In genomic region chr4:8221476-8221875, GRCh38 we compare ENCODE assay signal across 12 cellular contexts. TPM values are rescaled to one million over a fixed set of nuclear protein-coding genes. Genes with fewer than 3 reads are reported as not detected.
A peak's percentile ranks its signal among the peaks of the same experiment; 100 is the strongest.
DNase-seq lines count a peak whose midpoint lies in the region; ATAC-seq and TF ChIP-seq lines count a peak whose summit lies in the region.
"Had no signal": no experiment of that assay in that cellular context is flagged by ENCODE, and none has a peak within 500 bp of the region (broad histone marks: within the 10 kb centered on the region; RNA-seq: fewer than 3 reads in every experiment).

No MANE protein-coding gene starts in this region.

- no peak for ATAC-seq in HG02798 (IDR thresholded peaks at IDR 0.05; ENCODE audit: poor library complexity, unreplicated experiment)

- H2BK12ac ChIP-seq in neuronal stem cell (ENCODE audit: low read length): no peak overlapping the region

- H4K91ac ChIP-seq in neuronal stem cell (ENCODE audit: low read depth, low read length, poor library complexity): no peak overlapping the region

- peak; percentile 32 for TF ChIP-seq EP300 in ovary (IDR thresholded peaks at IDR 0.05)

- no peak overlapping the region for H4K8ac ChIP-seq in neuronal stem cell (ENCODE audit: low read depth, low read length)

- no peaks in the 10 kb centered on the region for H3K9me3 ChIP-seq in KOPT-K1 (ENCODE audit: insufficient read depth, low read length, poor library complexity, severe bottlenecking)
- no peaks in the 10 kb centered on the region for H3K9me3 ChIP-seq in ovary
- H3K9me3 ChIP-seq in neuronal stem cell (replicated peaks in 1 of 2; ENCODE audit: control insufficient read depth in 2 of 2, insufficient read depth in 1 of 2, low read depth in 1 of 2, low read length in 2 of 2): peaks cover 0 to 5% of the 10 kb centered on the region in 2 donors
- H3K9me3 ChIP-seq: neutrophil, suprapubic skin had no signal

- intact Hi-C loops in ovary (cut with DNase I): no loop called here

- H3K4ac ChIP-seq in neuronal stem cell (ENCODE audit: low read length): no peak overlapping the region

- no peak overlapping the region for H3K18ac ChIP-seq in neuronal stem cell (ENCODE audit: low read length)

- peaks cover 22% of the 10 kb centered on the region; the same call in 1 of the 2 replicates for H3K36me3 ChIP-seq in KOPT-K1 (ENCODE audit: insufficient read depth, low read length)
- H3K36me3 ChIP-seq in ovary: no peaks in the 10 kb centered on the region
- no peaks in the 10 kb centered on the region for H3K36me3 ChIP-seq in neuronal stem cell (replicated peaks in 1 of 2; ENCODE audit: control insufficient read depth in 2 of 2, insufficient read depth in 2 of 2, low read length in 2 of 2)
- H3K36me3 ChIP-seq: neutrophil had no signal

- no peak overlapping the region for H3K4me3 ChIP-seq in ovary
- no peak overlapping the region for H3K4me3 ChIP-seq in neuronal stem cell (ENCODE audit: low read length in 2 of 2)
- H3K4me3 ChIP-seq: suprapubic skin had no signal

- no peak overlapping the region for H2BK120ac ChIP-seq in neuronal stem cell (ENCODE audit: low read depth, low read length)

- H3K4me2 ChIP-seq in neuronal stem cell (ENCODE audit: insufficient read depth, low read length, poor library complexity, severe bottlenecking): no peak overlapping the region

- H3K4me1 ChIP-seq in ovary (ENCODE audit: insufficient read depth) (peaks cover 3% of the 10 kb centered on the region), neuronal stem cell (ENCODE audit: control insufficient read depth in 2 of 2, insufficient read depth in 1 of 2, low read depth in 1 of 2, low read length in 2 of 2) (peaks cover 8 to 16% of the 10 kb centered on the region in 2 donors)

- no peaks in the 10 kb centered on the region for H3K79me1 ChIP-seq in neuronal stem cell (ENCODE audit: low read depth, low read length)

- H3K14ac ChIP-seq in neuronal stem cell (ENCODE audit: low read length): no peak overlapping the region

- DNase-seq in GM04504 (ENCODE audit: low read depth): peak; percentile 49
- no peak for DNase-seq in ovary
- DNase-seq in stimulated activated CD4-positive, alpha-beta T cell treated with anti-CD3 and anti-CD28 coated beads, Interleukin-1b, Interleukin-23, amount 100 ng/mL, for 48 hours: no peak
- DNase-seq in NCI-H1930 (lab: John Stamatoyannopoulos, UW): no peak
- DNase-seq in neuronal stem cell (ENCODE audit: low spot score): no peak
- DNase-seq: WERI-Rb-1 had no signal

- no peak overlapping the region for H2AFZ ChIP-seq in neuronal stem cell (ENCODE audit: low read length)

- 75 to 85% (median 84%) methylated on average over 5 of the region's 5 CpGs for WGBS in ovary, 3 donors
- WGBS in neuronal stem cell (ENCODE audit: extremely low coverage in 2 of 2, insufficient read length in 2 of 2, insufficient replicate concordance in 1 of 2), 2 donors: no CpG with 5 or more reads among the region's 5 CpGs

- H3K9ac ChIP-seq in neuronal stem cell (ENCODE audit: low read depth, low read length, poor library complexity): no peak overlapping the region

- no peak for TF ChIP-seq POLR2A in ovary (IDR thresholded peaks at IDR 0.05)

- H3K27me3 ChIP-seq in ovary: no peaks in the 10 kb centered on the region
- H3K27me3 ChIP-seq in neuronal stem cell (ENCODE audit: control insufficient read depth in 3 of 3, insufficient read depth in 3 of 3, low read depth in 1 of 3, low read length in 3 of 3): no peaks in the 10 kb centered on the region
- H3K27me3 ChIP-seq: suprapubic skin had no signal

- H3K27ac ChIP-seq in KOPT-K1 (ENCODE audit: low read depth, low read length, poor library complexity, severe bottlenecking) (peak overlapping the region; percentile 52), cingulate gyrus (ENCODE audit: low read depth, low read length) (peak overlapping the region; percentile 89), ovary (no peak overlapping the region), neuronal stem cell (replicated peaks; ENCODE audit: low read length) (no peak overlapping the region)
- H3K27ac ChIP-seq: neutrophil, WERI-Rb-1 had no signal

- H2BK5ac ChIP-seq in neuronal stem cell (ENCODE audit: low read length): no peak overlapping the region

- no peak overlapping the region for H3K23ac ChIP-seq in neuronal stem cell (ENCODE audit: low read depth, low read length, poor library complexity)

- no peak overlapping the region for H2BK15ac ChIP-seq in neuronal stem cell (ENCODE audit: low read length)

- H2AK5ac ChIP-seq in neuronal stem cell (ENCODE audit: low read depth, low read length): no peak overlapping the region

- no peak for TF ChIP-seq CTCF in ovary (IDR thresholded peaks at IDR 0.05)

RNA-seq across cellular contexts. Expression of gene SH3TC1, which starts 22.4 kb away (rescaled TPM):
- 10 to 100 TPM in 3 of 7 donors, 1 to 10 TPM in 4; 4.6 to 34.5 (median 7.7) TPM for total RNA-seq in ovary
- 1 to 10 TPM; 1.1 to 3.4 TPM for polyA plus RNA-seq in ovary
- polyA plus RNA-seq in neuronal stem cell (2013, experiment 1 of 2): 0.13 TPM
- polyA plus RNA-seq in neuronal stem cell (2013, experiment 2 of 2): 0.08 TPM

RNA-seq across cellular contexts. Expression of gene HTRA3, which starts 48.1 kb away (rescaled TPM):
- 100 to 1,000 TPM in 1 of 7 donors, 10 to 100 TPM in 6; 36.2 to 160 (median 62.3) TPM for total RNA-seq in ovary
- 100 to 1,000 TPM; 122 to 163 TPM for polyA plus RNA-seq in ovary
- 2.9 TPM for polyA plus RNA-seq in neuronal stem cell (2013, experiment 1 of 2)
- 2.8 TPM for polyA plus RNA-seq in neuronal stem cell (2013, experiment 2 of 2)
- polyA plus RNA-seq: IgD-negative memory B cell had no signal

Comparison
In these comparisons a context has a peak if more than half of its experiments do, and no peak if none do; other contexts are left out.
1. H3K27ac ChIP-seq: peak in KOPT-K1 (single experiment) and cingulate gyrus (single experiment); none in ovary (0 of 2) and neuronal stem cell (single experiment).